ENCODE assay signal across 1 cellular context in genomic region chr16:57536306-57537193, GRCh38.
TF ChIP-seq lines count a peak whose summit lies in the region.

Gene CCDC102A (minus strand): TSS chr16:57536571. CDS start chr16:57529177, 7,394 bp downstream.

TF ChIP-seq in HepG2, 621 proteins besides CTCF, POLR2A, EP300 and RAD21 (continued from another document and continues in another):
- no peak for TF ChIP-seq AHDC1 (CRISPR knock-in tag; IDR thresholded peaks at IDR 0.05; ENCODE audit: borderline replicate concordance)
- no peak for TF ChIP-seq GPN1 (CRISPR knock-in tag; IDR thresholded peaks at IDR 0.05; ENCODE audit: borderline replicate concordance)
- TF ChIP-seq MTERF4 (CRISPR knock-in tag; IDR thresholded peaks at IDR 0.05), result 0 out of 2 replicates have a peak, but pooled peaks have one; percentile 55
- TF ChIP-seq ZNF468 (CRISPR knock-in tag; IDR thresholded peaks at IDR 0.05), result 0 out of 2 replicates have a peak, but pooled peaks have one; percentile 51
- no peak for TF ChIP-seq GMEB2 (CRISPR knock-in tag; IDR thresholded peaks at IDR 0.05; ENCODE audit: low read depth)
- no peak for TF ChIP-seq PITX1 (CRISPR knock-in tag; IDR thresholded peaks at IDR 0.05)
- TF ChIP-seq ZNF431 (CRISPR knock-in tag; IDR thresholded peaks at IDR 0.05; ENCODE audit: borderline replicate concordance, low read depth), result no peak
- TF ChIP-seq PRDM4 (CRISPR knock-in tag; IDR thresholded peaks at IDR 0.05; ENCODE audit: borderline replicate concordance), result no peak
- TF ChIP-seq ZFX (CRISPR knock-in tag; IDR thresholded peaks at IDR 0.05; ENCODE audit: low read depth), result peak; percentile 87
- TF ChIP-seq ZNF709 (CRISPR knock-in tag; IDR thresholded peaks at IDR 0.05), result 0 out of 2 replicates have a peak, but pooled peaks have one; percentile 61
- TF ChIP-seq ZNF597 (CRISPR knock-in tag; IDR thresholded peaks at IDR 0.05), result no peak
- peak; percentile 8; the same call in 1 of the 2 replicates for TF ChIP-seq SALL1 (CRISPR knock-in tag; IDR thresholded peaks at IDR 0.05)
- TF ChIP-seq POLR2AphosphoS5 (IDR thresholded peaks at IDR 0.05; ENCODE audit: low read depth, low read length), result no peak
- no peak for TF ChIP-seq ZNF317 (CRISPR knock-in tag; IDR thresholded peaks at IDR 0.05)
- TF ChIP-seq NPAS2 (CRISPR knock-in tag; IDR thresholded peaks at IDR 0.05; ENCODE audit: borderline replicate concordance), result no peak
- no peak for TF ChIP-seq ZNF800 (CRISPR knock-in tag; IDR thresholded peaks at IDR 0.05)
- TF ChIP-seq ZNF367 (CRISPR knock-in tag; IDR thresholded peaks at IDR 0.05; ENCODE audit: borderline replicate concordance), result no peak
- TF ChIP-seq CBX2 (IDR thresholded peaks at IDR 0.05; ENCODE audit: low read depth, low read length), result no peak
- TF ChIP-seq CBX2 (CRISPR knock-in tag; IDR thresholded peaks at IDR 0.05; ENCODE audit: low read depth), result no peak
- 0 out of 2 replicates have a peak, but pooled peaks have one; percentile 35 for TF ChIP-seq ZSCAN21 (CRISPR knock-in tag; IDR thresholded peaks at IDR 0.05; ENCODE audit: borderline replicate concordance)
- TF ChIP-seq CSRNP1 (CRISPR knock-in tag; IDR thresholded peaks at IDR 0.05), result no peak
- TF ChIP-seq ZNF878 (CRISPR knock-in tag; IDR thresholded peaks at IDR 0.05), result no peak
- TF ChIP-seq SMAD3 (CRISPR knock-in tag; IDR thresholded peaks at IDR 0.05), result no peak
- peak; percentile 40 for TF ChIP-seq AGO1 (IDR thresholded peaks at IDR 0.05; ENCODE audit: low read depth, low read length, poor library complexity, severe bottlenecking)
- TF ChIP-seq CREBL2 (CRISPR knock-in tag; IDR thresholded peaks at IDR 0.05; ENCODE audit: borderline replicate concordance), result no peak
- TF ChIP-seq TGIF2 (CRISPR knock-in tag; IDR thresholded peaks at IDR 0.05), result no peak
- TF ChIP-seq YEATS4 (CRISPR knock-in tag; IDR thresholded peaks at IDR 0.05; ENCODE audit: borderline replicate concordance), result peak; percentile 77
- TF ChIP-seq ZSCAN20 (CRISPR knock-in tag; IDR thresholded peaks at IDR 0.05; ENCODE audit: borderline replicate concordance), result no peak
- TF ChIP-seq RXRA (CRISPR knock-in tag; IDR thresholded peaks at IDR 0.05), result no peak
- TF ChIP-seq ZNF770 (CRISPR knock-in tag; IDR thresholded peaks at IDR 0.05), result no peak
- no peak for TF ChIP-seq XBP1 (CRISPR knock-in tag; IDR thresholded peaks at IDR 0.05)
- no peak for TF ChIP-seq ZNF772 (CRISPR knock-in tag; IDR thresholded peaks at IDR 0.05)
- TF ChIP-seq SP5 (CRISPR knock-in tag; IDR thresholded peaks at IDR 0.05; ENCODE audit: borderline replicate concordance, low read depth), result no peak
- TF ChIP-seq NRL (CRISPR knock-in tag; IDR thresholded peaks at IDR 0.05; ENCODE audit: borderline replicate concordance), result peak; percentile 72; the same call in 1 of the 2 replicates
- no peak for TF ChIP-seq ZNF17 (CRISPR knock-in tag; IDR thresholded peaks at IDR 0.05)
- no peak for TF ChIP-seq ATF7 (IDR thresholded peaks at IDR 0.05)
- TF ChIP-seq ATF7 (CRISPR knock-in tag; IDR thresholded peaks at IDR 0.05), result no peak
- TF ChIP-seq STAG1 (CRISPR knock-in tag; IDR thresholded peaks at IDR 0.05), result no peak
- no peak; the same call in 1 of the 2 replicates for TF ChIP-seq ZNF788 (CRISPR knock-in tag; IDR thresholded peaks at IDR 0.05; ENCODE audit: borderline replicate concordance)
- TF ChIP-seq ZNF33A (CRISPR knock-in tag; IDR thresholded peaks at IDR 0.05; ENCODE audit: borderline replicate concordance), result no peak
- no peak for TF ChIP-seq HNRNPUL1 (IDR thresholded peaks at IDR 0.05; ENCODE audit: low read depth, low read length)
- no peak for TF ChIP-seq REPIN1 (CRISPR knock-in tag; IDR thresholded peaks at IDR 0.05; ENCODE audit: borderline replicate concordance, low read depth)
- no peak for TF ChIP-seq FLYWCH1 (CRISPR knock-in tag; IDR thresholded peaks at IDR 0.05)
- no peak for TF ChIP-seq REL (CRISPR knock-in tag; conservative IDR thresholded peaks at IDR 0.05)
- TF ChIP-seq HNRNPLL (IDR thresholded peaks at IDR 0.05; ENCODE audit: low read depth, low read length, poor library complexity, severe bottlenecking), result peak; percentile 91
- TF ChIP-seq ZNF776 (CRISPR knock-in tag; IDR thresholded peaks at IDR 0.05), result no peak; the same call in 1 of the 2 replicates
- peak; percentile 61; the same call in 1 of the 2 replicates for TF ChIP-seq MYC (CRISPR knock-in tag; IDR thresholded peaks at IDR 0.05; ENCODE audit: borderline replicate concordance)
- TF ChIP-seq ZBTB7A (CRISPR knock-in tag; IDR thresholded peaks at IDR 0.05), result no peak
- TF ChIP-seq MTF1 (CRISPR knock-in tag; IDR thresholded peaks at IDR 0.05), result no peak
- TF ChIP-seq JDP2 (CRISPR knock-in tag; IDR thresholded peaks at IDR 0.05; ENCODE audit: borderline replicate concordance), result no peak
- TF ChIP-seq NR3C1 (CRISPR knock-in tag; IDR thresholded peaks at IDR 0.05), result no peak
- TF ChIP-seq ZNF225 (CRISPR knock-in tag; IDR thresholded peaks at IDR 0.05), result 0 out of 2 replicates have a peak, but pooled peaks have one; percentile 19
- no peak for TF ChIP-seq U2AF1 (optimal IDR thresholded peaks at IDR 0.05; ENCODE audit: low read depth, low read length)
